In genomic region chr14:33765251-33765650, GRCh38 we compare ENCODE assay signal across 12 cellular contexts.
DNase-seq lines count a peak whose midpoint lies in the region; TF ChIP-seq lines count a peak whose summit lies in the region.
"Had no signal": no experiment of that assay in that cellular context is flagged by ENCODE, and none has a peak within 500 bp of the region (broad histone marks: within the 10 kb centered on the region; RNA-seq: fewer than 3 reads in every experiment).

No MANE protein-coding gene starts in this region.

- H2AFZ ChIP-seq in Karpas-422 (ENCODE audit: low read length) (no peak overlapping the region), hepatocyte (no peak overlapping the region), OCI-LY7 (ENCODE audit: low read length) (no peak overlapping the region)

- peak overlapping the region; percentile 95 for H3K27ac ChIP-seq in Karpas-422 (ENCODE audit: low read length)
- H3K27ac ChIP-seq in hepatocyte, result no peak overlapping the region
- no peak overlapping the region for H3K27ac ChIP-seq in OCI-LY7 (ENCODE audit: low read depth, low read length, poor library complexity, severe bottlenecking)
- peak overlapping the region in 2 of 8 donors; percentile 14 to 16 for H3K27ac ChIP-seq in spleen
- H3K27ac ChIP-seq: breast epithelium, skin epidermis had no signal

- peak; percentile 86 for DNase-seq in Karpas-422
- peak in 37 of 58 donors; percentile 1 to 69 (median 18) for DNase-seq in anterior cingulate cortex (lab: John Stamatoyannopoulos, UW)
- peak; percentile 20 for DNase-seq in hepatocyte (ENCODE audit: low spot score)
- DNase-seq in retina, result peak; percentile 69
- no peak for DNase-seq in osteocyte (ENCODE audit: extremely low spot score, unreplicated experiment)
- DNase-seq in OCI-LY7 (ENCODE audit: low spot score), result no peak
- DNase-seq in DMS153 treated with DMSO at 0.1 percent for 48 hours (lab: John Stamatoyannopoulos, UW; ENCODE audit: unreplicated experiment), result no peak
- DNase-seq in spleen, result no peak
- DNase-seq: activated T-cell treated with anti-CD3 and anti-CD28 coated beads, Interleukin-2, amount 50 U/mL, for 72 hours had no signal

- peaks cover 42% of the 10 kb centered on the region for H3K4me1 Mint-ChIP-seq in osteocyte (ENCODE audit: unreplicated experiment)
- H3K4me1 Mint-ChIP-seq: memory B cell had no signal

- no peak for TF ChIP-seq CTCF in hepatocyte (IDR thresholded peaks at IDR 0.05; ENCODE audit: poor library complexity)
- no peak for TF ChIP-seq CTCF in osteocyte (IDR thresholded peaks at IDR 0.05)
- TF ChIP-seq CTCF in OCI-LY7 (conservative IDR thresholded peaks at IDR 0.05; ENCODE audit: low read length), result no peak
- no peak for TF ChIP-seq CTCF in spleen (IDR thresholded peaks at IDR 0.05 in 8 of 11, conservative IDR thresholded peaks at IDR 0.05 in 3 of 11)

- H3K9me2 ChIP-seq in Karpas-422 (replicated peaks; ENCODE audit: insufficient read depth, low read length), result no peaks in the 10 kb centered on the region
- no peaks in the 10 kb centered on the region for H3K9me2 ChIP-seq in hepatocyte (replicated peaks; ENCODE audit: insufficient read depth)
- H3K9me2 ChIP-seq in OCI-LY7 (ENCODE audit: insufficient read depth, low read length), result no peaks in the 10 kb centered on the region

- CTCF ChIA-PET in OCI-LY7 (lab: Charles Lee; ENCODE audit: unreplicated experiment), result no interaction called here

- H3K4me3 Mint-ChIP-seq in osteocyte (ENCODE audit: unreplicated experiment), result no peak overlapping the region
- H3K4me3 Mint-ChIP-seq: activated T-cell treated with anti-CD3 and anti-CD28 coated beads, Interleukin-2, amount 50 U/mL, for 72 hours; memory B cell had no signal

- no peaks in the 10 kb centered on the region for H3K27me3 ChIP-seq in Karpas-422 (ENCODE audit: low read length)
- peaks cover 13% of the 10 kb centered on the region for H3K27me3 ChIP-seq in hepatocyte
- no peaks in the 10 kb centered on the region for H3K27me3 ChIP-seq in spleen (replicated peaks in 1 of 7)
- H3K27me3 ChIP-seq: breast epithelium had no signal

- peak overlapping the region; percentile 48 for H3K4me3 ChIP-seq in Karpas-422 (ENCODE audit: low read length)
- no peak overlapping the region for H3K4me3 ChIP-seq in hepatocyte
- no peak overlapping the region for H3K4me3 ChIP-seq in OCI-LY7 (ENCODE audit: low read depth, low read length, poor library complexity, severe bottlenecking)
- no peak overlapping the region for H3K4me3 ChIP-seq in spleen
- H3K4me3 ChIP-seq: breast epithelium, skin epidermis had no signal

- H4K20me1 ChIP-seq in Karpas-422 (ENCODE audit: insufficient read depth, low read depth, low read length), result no peaks in the 10 kb centered on the region
- no peaks in the 10 kb centered on the region for H4K20me1 ChIP-seq in hepatocyte (ENCODE audit: insufficient read depth, poor library complexity, severe bottlenecking)
- no peaks in the 10 kb centered on the region for H4K20me1 ChIP-seq in OCI-LY7 (ENCODE audit: insufficient read depth, low read length)

- no peaks in the 10 kb centered on the region for H3K27me3 Mint-ChIP-seq in osteocyte (ENCODE audit: unreplicated experiment)

- no peaks in the 10 kb centered on the region for H3K9me3 Mint-ChIP-seq in osteocyte (ENCODE audit: unreplicated experiment)
- H3K9me3 Mint-ChIP-seq: activated T-cell treated with anti-CD3 and anti-CD28 coated beads, Interleukin-2, amount 50 U/mL, for 72 hours; memory B cell had no signal

- H3K36me3 ChIP-seq in Karpas-422 (ENCODE audit: insufficient read depth, low read length) (no peaks in the 10 kb centered on the region), hepatocyte (replicated peaks; ENCODE audit: insufficient read depth, low read depth) (no peaks in the 10 kb centered on the region), OCI-LY7 (ENCODE audit: insufficient read depth, low read length) (no peaks in the 10 kb centered on the region), spleen (no peaks in the 10 kb centered on the region)
- H3K36me3 ChIP-seq: breast epithelium had no signal

- H3K9me3 ChIP-seq in Karpas-422 (ENCODE audit: low read length) (no peaks in the 10 kb centered on the region), hepatocyte (ENCODE audit: low read depth) (no peaks in the 10 kb centered on the region), OCI-LY7 (ENCODE audit: low read length) (no peaks in the 10 kb centered on the region), spleen (no peaks in the 10 kb centered on the region)
- H3K9me3 ChIP-seq: breast epithelium had no signal

- BruUV-seq in OCI-LY7 (replicated peaks; lab: Mats Ljungman, UMichigan), result no TSS peak

- no peak overlapping the region for H3K27ac Mint-ChIP-seq in osteocyte (ENCODE audit: unreplicated experiment)
- H3K27ac Mint-ChIP-seq: activated T-cell treated with anti-CD3 and anti-CD28 coated beads, Interleukin-2, amount 50 U/mL, for 72 hours; memory B cell had no signal

- H3K79me2 ChIP-seq in Karpas-422 (ENCODE audit: low read length), result no peaks in the 10 kb centered on the region
- H3K79me2 ChIP-seq in hepatocyte, result no peaks in the 10 kb centered on the region
- H3K79me2 ChIP-seq in OCI-LY7 (ENCODE audit: insufficient read depth, low read depth, low read length), result no peaks in the 10 kb centered on the region

- TF ChIP-seq POLR2A in spleen (IDR thresholded peaks at IDR 0.05), result no peak

- intact Hi-C loops in OCI-LY7 (cut with micrococcal nuclease; ENCODE audit: unreplicated experiment), result no loop called here
- intact Hi-C loops in spleen (cut with DNase I; ENCODE audit: low total_unique reads), result no loop called here

- H3K36me3 Mint-ChIP-seq in osteocyte (ENCODE audit: unreplicated experiment), result no peaks in the 10 kb centered on the region
- H3K36me3 Mint-ChIP-seq: memory B cell had no signal

- peak overlapping the region; percentile 79 for H3K4me2 ChIP-seq in Karpas-422 (ENCODE audit: low read depth, low read length, poor library complexity, severe bottlenecking)
- H3K4me2 ChIP-seq in hepatocyte, result peak overlapping the region; percentile 22
- no peak overlapping the region for H3K4me2 ChIP-seq in OCI-LY7 (ENCODE audit: low read length)

- 4% methylated on average over 4 of the region's 4 CpGs for WGBS in hepatocyte (ENCODE audit: low lambda C conversion rate, missing lambda C conversion rate)
- WGBS in spleen, 5 donors, result 4 to 8% (median 6%) methylated on average over 4 of the region's 4 CpGs

- H3K4me1 ChIP-seq in Karpas-422 (ENCODE audit: low read length) (peaks cover 97% of the 10 kb centered on the region), hepatocyte (ENCODE audit: insufficient read depth) (peaks cover 6% of the 10 kb centered on the region), OCI-LY7 (ENCODE audit: insufficient read depth, low read length, poor library complexity, severe bottlenecking) (no peaks in the 10 kb centered on the region), spleen (peaks cover 0 to 7% (median 2%) of the 10 kb centered on the region in 6 donors)
- H3K4me1 ChIP-seq: breast epithelium had no signal

- POLR2A ChIA-PET in OCI-LY7 (lab: Charles Lee), result interaction anchor here (0.7 kb wide), 1 partner anchor 8 kb away, joined by 3 read pairs; no protein-coding TSS in a partner anchor

- H3K9ac ChIP-seq in Karpas-422 (ENCODE audit: low read length), result peak overlapping the region; percentile 67

Comparison
In these comparisons a context has a peak if more than half of its experiments do, and no peak if none do; other contexts are left out.
1. DNase-seq: peak in Karpas-422 (single experiment), anterior cingulate cortex (37 of 58), hepatocyte (single experiment) and retina (single experiment); none in osteocyte (single experiment), OCI-LY7 (single experiment), DMS153 treated with DMSO at 0.1 percent for 48 hours (single experiment) and spleen (single experiment).